8 cellular contexts compared by ENCODE assay signal in genomic region chr2:149331023-149331400, GRCh38. TPM values are rescaled to one million over a fixed set of nuclear protein-coding genes. Genes with fewer than 3 reads are reported as not detected.
DNase-seq lines count a peak whose midpoint lies in the region; ATAC-seq and TF ChIP-seq lines count a peak whose summit lies in the region.

No MANE protein-coding gene starts in this region.

- H3K36me3 ChIP-seq in brain microvascular endothelial cell (replicated peaks) (no peaks in the 10 kb centered on the region), lower lobe of right lung (no peaks in the 10 kb centered on the region), upper lobe of right lung (no peaks in the 10 kb centered on the region)

- TF ChIP-seq CTCF in brain microvascular endothelial cell (IDR thresholded peaks at IDR 0.05; ENCODE audit: low read depth, low read length, missing control alignments), result no peak
- TF ChIP-seq CTCF in lower lobe of right lung (IDR thresholded peaks at IDR 0.05), result no peak
- TF ChIP-seq CTCF in upper lobe of right lung (IDR thresholded peaks at IDR 0.05), result no peak

- DNase-seq in activated naive CD8-positive, alpha-beta T cell treated with anti-CD3 and anti-CD28 coated beads, Interleukin-2, amount 10 ng/mL, durations not matched to agents 7 days and 5 days, result no peak
- DNase-seq in activated naive CD8-positive, alpha-beta T cell treated with anti-CD3 and anti-CD28 coated beads for 36 hours, result no peak
- DNase-seq in brain microvascular endothelial cell (no peak), lower lobe of right lung (no peak), upper lobe of right lung (no peak), KG1 (lab: John Stamatoyannopoulos, UW) (no peak)
- DNase-seq in activated CD4-positive, CD25-positive, alpha-beta regulatory T cell treated with anti-CD3 and anti-CD28 coated beads, Interleukin-2, amount 50 U/mL, for 72 hours, result no peak

- H3K27me3 ChIP-seq in brain microvascular endothelial cell (replicated peaks) (peaks cover 7% of the 10 kb centered on the region), lower lobe of right lung (ENCODE audit: low read depth) (peaks cover 41% of the 10 kb centered on the region), upper lobe of right lung (peaks cover 65% of the 10 kb centered on the region)

- in situ Hi-C loops in brain microvascular endothelial cell (cut with HindIII; ENCODE audit: low pct_ligation_motif_present, low sequenced_read_pairs), result no loop called here

- peaks cover 1% of the 10 kb centered on the region for H3K4me1 Mint-ChIP-seq in activated naive CD8-positive, alpha-beta T cell treated with anti-CD3 and anti-CD28 coated beads, Interleukin-2, amount 10 ng/mL, durations not matched to agents 7 days and 5 days
- H3K4me1 Mint-ChIP-seq in activated naive CD8-positive, alpha-beta T cell treated with anti-CD3 and anti-CD28 coated beads for 36 hours, result peaks cover 9% of the 10 kb centered on the region

- peak overlapping the region; percentile 70 for H3K27ac Mint-ChIP-seq in activated naive CD8-positive, alpha-beta T cell treated with anti-CD3 and anti-CD28 coated beads, Interleukin-2, amount 10 ng/mL, durations not matched to agents 7 days and 5 days
- no peak overlapping the region for H3K27ac Mint-ChIP-seq in activated naive CD8-positive, alpha-beta T cell treated with anti-CD3 and anti-CD28 coated beads for 36 hours

- H3K36me3 Mint-ChIP-seq in activated naive CD8-positive, alpha-beta T cell treated with anti-CD3 and anti-CD28 coated beads, Interleukin-2, amount 10 ng/mL, durations not matched to agents 7 days and 5 days, result no peaks in the 10 kb centered on the region
- H3K36me3 Mint-ChIP-seq in activated naive CD8-positive, alpha-beta T cell treated with anti-CD3 and anti-CD28 coated beads for 36 hours, result no peaks in the 10 kb centered on the region

- peaks cover 57% of the 10 kb centered on the region for H3K27me3 Mint-ChIP-seq in activated naive CD8-positive, alpha-beta T cell treated with anti-CD3 and anti-CD28 coated beads, Interleukin-2, amount 10 ng/mL, durations not matched to agents 7 days and 5 days
- peaks cover 77% of the 10 kb centered on the region for H3K27me3 Mint-ChIP-seq in activated naive CD8-positive, alpha-beta T cell treated with anti-CD3 and anti-CD28 coated beads for 36 hours

- H3K27ac ChIP-seq in brain microvascular endothelial cell (no peak overlapping the region), lower lobe of right lung (no peak overlapping the region), upper lobe of right lung (no peak overlapping the region)

- H3K9me3 Mint-ChIP-seq in activated naive CD8-positive, alpha-beta T cell treated with anti-CD3 and anti-CD28 coated beads, Interleukin-2, amount 10 ng/mL, durations not matched to agents 7 days and 5 days, result no peaks in the 10 kb centered on the region
- no peaks in the 10 kb centered on the region for H3K9me3 Mint-ChIP-seq in activated naive CD8-positive, alpha-beta T cell treated with anti-CD3 and anti-CD28 coated beads for 36 hours

- intact Hi-C loops in lower lobe of right lung (cut with DNase I) (no loop called here), upper lobe of right lung (cut with DNase I) (no loop called here)

- H3K4me3 ChIP-seq in brain microvascular endothelial cell (ENCODE audit: low read depth, low read length) (peak overlapping the region; percentile 66), lower lobe of right lung (peak overlapping the region; percentile 60), upper lobe of right lung (peak overlapping the region; percentile 59)

- ATAC-seq in activated naive CD8-positive, alpha-beta T cell treated with anti-CD3 and anti-CD28 coated beads, Interleukin-2, amount 10 ng/mL, durations not matched to agents 7 days and 5 days (ENCODE audit: low read depth), result no peak
- ATAC-seq in lower lobe of right lung (no peak), upper lobe of right lung (no peak), HG03571 (IDR thresholded peaks at IDR 0.05; ENCODE audit: unreplicated experiment) (no peak)

- no peaks in the 10 kb centered on the region for H3K9me3 ChIP-seq in lower lobe of right lung
- no peaks in the 10 kb centered on the region for H3K9me3 ChIP-seq in upper lobe of right lung

- no peak overlapping the region for H3K4me3 Mint-ChIP-seq in activated naive CD8-positive, alpha-beta T cell treated with anti-CD3 and anti-CD28 coated beads, Interleukin-2, amount 10 ng/mL, durations not matched to agents 7 days and 5 days
- H3K4me3 Mint-ChIP-seq in activated naive CD8-positive, alpha-beta T cell treated with anti-CD3 and anti-CD28 coated beads for 36 hours, result no peak overlapping the region

- POLR2A ChIA-PET in activated naive CD8-positive, alpha-beta T cell treated with anti-CD3 and anti-CD28 coated beads, Interleukin-2, amount 10 ng/mL, durations not matched to agents 7 days and 5 days (lab: Charles Lee), result no interaction called here

- H3K4me1 ChIP-seq in lower lobe of right lung, result peaks cover 15% of the 10 kb centered on the region
- peaks cover 8% of the 10 kb centered on the region for H3K4me1 ChIP-seq in upper lobe of right lung

RNA-seq across cellular contexts. Expression of gene LYPD6, which starts 0.6 kb away (rescaled TPM):
- not detected for total RNA-seq in activated naive CD8-positive, alpha-beta T cell treated with anti-CD3 and anti-CD28 coated beads, Interleukin-2, amount 10 ng/mL, durations not matched to agents 7 days and 5 days
- not detected for total RNA-seq in activated naive CD8-positive, alpha-beta T cell treated with anti-CD3 and anti-CD28 coated beads for 36 hours
- 0.47 TPM for total RNA-seq in lower lobe of right lung
- 0.29 TPM for total RNA-seq in upper lobe of right lung
